Comparison of ENCODE assay signal across 8 cellular contexts in genomic region chr15:101277038-101277822, GRCh38. TPM values are rescaled to one million over a fixed set of nuclear protein-coding genes. Genes with fewer than 3 reads are reported as not detected.
DNase-seq lines count a peak whose midpoint lies in the region; ATAC-seq and TF ChIP-seq lines count a peak whose summit lies in the region.

A gene with protein sequence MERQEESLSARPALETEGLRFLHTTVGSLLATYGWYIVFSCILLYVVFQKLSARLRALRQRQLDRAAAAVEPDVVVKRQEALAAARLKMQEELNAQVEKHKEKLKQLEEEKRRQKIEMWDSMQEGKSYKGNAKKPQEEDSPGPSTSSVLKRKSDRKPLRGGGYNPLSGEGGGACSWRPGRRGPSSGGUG (minus strand): TSS chr15:101277485. CDS start chr15:101277417, 68 bp downstream.

- H3K9me3 ChIP-seq in RWPE2 (ENCODE audit: severe bottlenecking) = no peaks in the 10 kb centered on the region

- peaks cover 5% of the 10 kb centered on the region for H3K4me1 ChIP-seq in RWPE2 (ENCODE audit: insufficient read depth, poor library complexity, severe bottlenecking)

- H3K4me3 Mint-ChIP-seq in IgD-negative memory B cell = peak within 1 kb of the TSS; percentile 95 to 97 (median 96)
- H3K4me3 Mint-ChIP-seq in natural killer cell treated with Interleukin-12 subunit alpha and Interleukin-12 subunit beta and Interleukin-15 and Interleukin-18, amount 100 ng/mL, for 72 hours = peak within 1 kb of the TSS; percentile 99

- no peaks in the 10 kb centered on the region for H3K27me3 Mint-ChIP-seq in IgD-negative memory B cell
- no peaks in the 10 kb centered on the region for H3K27me3 Mint-ChIP-seq in natural killer cell treated with Interleukin-12 subunit alpha and Interleukin-12 subunit beta and Interleukin-15 and Interleukin-18, amount 100 ng/mL, for 72 hours

- TF ChIP-seq CTCF in RWPE2 (IDR thresholded peaks at IDR 0.05; ENCODE audit: poor library complexity, severe bottlenecking) = peak; percentile 10

- no peaks in the 10 kb centered on the region for H3K27me3 ChIP-seq in RWPE2 (ENCODE audit: insufficient read depth, poor library complexity, severe bottlenecking)

- H3K36me3 ChIP-seq in RWPE2 (ENCODE audit: low read depth) = peaks cover 63% of the 10 kb centered on the region

- peak within 1 kb of the TSS; percentile 76 to 96 (median 94) for H3K27ac Mint-ChIP-seq in IgD-negative memory B cell
- H3K27ac Mint-ChIP-seq in natural killer cell treated with Interleukin-12 subunit alpha and Interleukin-12 subunit beta and Interleukin-15 and Interleukin-18, amount 100 ng/mL, for 72 hours = peak within 1 kb of the TSS; percentile 89 to 95

- ATAC-seq in GM21529 (IDR thresholded peaks at IDR 0.05; ENCODE audit: unreplicated experiment) (peak; percentile 86), RWPE2 (ENCODE audit: low read depth) (peak; percentile 93)
- peak; percentile 98 to 99 for ATAC-seq in natural killer cell treated with Interleukin-12 subunit alpha and Interleukin-12 subunit beta and Interleukin-15 and Interleukin-18, amount 100 ng/mL, for 72 hours
- peak; percentile 96 for ATAC-seq in stimulated activated naive CD8-positive, alpha-beta T cell treated with anti-CD3 and anti-CD28 coated beads, Interleukin-15, Interleukin-2, amounts not matched to agents 100 U/mL and 50 U/mL, for 24 hours

- peak; percentile 69 for DNase-seq in DMS53 treated with DMSO at 0.1 percent for 48 hours (lab: John Stamatoyannopoulos, UW; ENCODE audit: unreplicated experiment)
- DNase-seq in RWPE2 (ENCODE audit: low spot score) = peak; percentile 94
- DNase-seq in activated T-helper 9 cell treated with anti-CD3 and anti-CD28 coated beads, Interleukin-2, amount 50 U/mL, for 16 hours (ENCODE audit: low read depth) = peak; percentile 86
- peak; percentile 76 for DNase-seq in fibroblast of peridontal ligament (ENCODE audit: extremely low read depth)
- DNase-seq in natural killer cell treated with Interleukin-12 subunit alpha and Interleukin-12 subunit beta and Interleukin-15 and Interleukin-18, amount 100 ng/mL, for 72 hours (ENCODE audit: low spot score) = peak; percentile 93
- DNase-seq in stimulated activated naive CD8-positive, alpha-beta T cell treated with anti-CD3 and anti-CD28 coated beads, Interleukin-15, Interleukin-2, amounts not matched to agents 100 U/mL and 50 U/mL, for 24 hours = peak; percentile 95

- peak within 1 kb of the TSS; percentile 53 for H3K27ac ChIP-seq in RWPE2 (ENCODE audit: poor library complexity, severe bottlenecking)

- H3K4me1 Mint-ChIP-seq in IgD-negative memory B cell = peaks cover 7 to 19% (median 16%) of the 10 kb centered on the region in 3 donors
- peaks cover 30 to 42% of the 10 kb centered on the region in 2 donors for H3K4me1 Mint-ChIP-seq in natural killer cell treated with Interleukin-12 subunit alpha and Interleukin-12 subunit beta and Interleukin-15 and Interleukin-18, amount 100 ng/mL, for 72 hours (ENCODE audit: low read depth in 2 of 2)

- H3K9me3 Mint-ChIP-seq in IgD-negative memory B cell = no peaks in the 10 kb centered on the region
- H3K9me3 Mint-ChIP-seq in natural killer cell treated with Interleukin-12 subunit alpha and Interleukin-12 subunit beta and Interleukin-15 and Interleukin-18, amount 100 ng/mL, for 72 hours = no peaks in the 10 kb centered on the region

- peaks cover 2% of the 10 kb centered on the region for H3K36me3 Mint-ChIP-seq in IgD-negative memory B cell
- peaks cover 45% of the 10 kb centered on the region for H3K36me3 Mint-ChIP-seq in natural killer cell treated with Interleukin-12 subunit alpha and Interleukin-12 subunit beta and Interleukin-15 and Interleukin-18, amount 100 ng/mL, for 72 hours

- peak within 1 kb of the TSS; percentile 82 for H3K4me3 ChIP-seq in RWPE2 (ENCODE audit: severe bottlenecking)

RNA-seq across cellular contexts. Expression of the gene that starts here (rescaled TPM):
- polyA plus RNA-seq in IgD-negative memory B cell = 55.2 TPM
- total RNA-seq in natural killer cell treated with Interleukin-12 subunit alpha and Interleukin-12 subunit beta and Interleukin-15 and Interleukin-18, amount 100 ng/mL, for 72 hours = 100 to 1,000 TPM in 1 of 2 donors, 10 to 100 TPM in 1; 68.3 to 113 TPM

Comparison
In these comparisons a context has a peak if more than half of its experiments do, and no peak if none do; other contexts are left out.
1. Peak in every context shown above with its lines: DNase-seq, ATAC-seq, H3K4me3 ChIP-seq and H3K27ac ChIP-seq.